ENCODE assay signal across 8 cellular contexts in the genomic region with DNA sequence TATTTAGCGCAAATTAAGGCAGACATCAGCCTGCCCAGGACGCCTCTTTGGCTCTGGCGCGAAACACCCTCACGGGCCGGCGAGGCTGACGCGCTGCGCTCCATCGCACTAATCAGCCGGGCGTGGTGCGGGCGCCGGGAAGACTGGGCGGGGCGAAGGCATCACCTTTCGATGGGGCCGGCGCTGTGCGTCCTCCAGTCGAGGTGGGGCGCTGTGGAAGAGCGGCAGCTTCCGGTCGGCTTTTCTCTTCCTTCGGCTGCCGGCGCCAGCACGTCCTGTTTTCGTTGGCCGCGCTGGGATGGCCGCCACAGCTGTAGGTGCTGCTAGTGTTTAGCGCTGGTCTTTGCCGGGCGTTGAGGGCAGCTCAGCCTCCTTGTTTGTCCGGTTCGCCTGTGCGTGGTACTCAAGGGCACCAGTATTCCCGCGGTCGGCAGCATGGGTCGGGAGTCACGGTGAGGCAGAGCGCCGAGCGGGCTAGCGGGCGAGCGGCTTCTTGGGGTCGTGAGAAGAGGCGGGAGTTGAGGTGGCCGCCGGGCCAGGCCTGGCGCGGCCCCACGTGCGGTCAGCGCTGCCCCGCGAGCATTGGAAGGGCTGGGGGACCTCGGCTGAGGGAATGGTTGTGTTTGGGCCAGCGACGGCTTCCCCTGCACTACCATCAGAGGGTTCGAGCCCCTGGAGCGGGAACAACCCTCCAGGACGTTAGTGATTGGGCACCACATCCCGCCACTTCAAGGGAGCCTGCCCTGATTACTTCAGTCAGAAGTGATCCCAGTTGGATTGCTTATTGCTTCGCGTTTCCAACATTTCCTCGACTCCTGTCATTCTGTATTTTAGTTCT. TPM values are rescaled to one million over a fixed set of nuclear protein-coding genes. Genes with fewer than 3 reads are reported as not detected.
DNase-seq lines count a peak whose midpoint lies in the region; ATAC-seq, FAIRE-seq and TF ChIP-seq lines count a peak whose summit lies in the region.

A gene with protein sequence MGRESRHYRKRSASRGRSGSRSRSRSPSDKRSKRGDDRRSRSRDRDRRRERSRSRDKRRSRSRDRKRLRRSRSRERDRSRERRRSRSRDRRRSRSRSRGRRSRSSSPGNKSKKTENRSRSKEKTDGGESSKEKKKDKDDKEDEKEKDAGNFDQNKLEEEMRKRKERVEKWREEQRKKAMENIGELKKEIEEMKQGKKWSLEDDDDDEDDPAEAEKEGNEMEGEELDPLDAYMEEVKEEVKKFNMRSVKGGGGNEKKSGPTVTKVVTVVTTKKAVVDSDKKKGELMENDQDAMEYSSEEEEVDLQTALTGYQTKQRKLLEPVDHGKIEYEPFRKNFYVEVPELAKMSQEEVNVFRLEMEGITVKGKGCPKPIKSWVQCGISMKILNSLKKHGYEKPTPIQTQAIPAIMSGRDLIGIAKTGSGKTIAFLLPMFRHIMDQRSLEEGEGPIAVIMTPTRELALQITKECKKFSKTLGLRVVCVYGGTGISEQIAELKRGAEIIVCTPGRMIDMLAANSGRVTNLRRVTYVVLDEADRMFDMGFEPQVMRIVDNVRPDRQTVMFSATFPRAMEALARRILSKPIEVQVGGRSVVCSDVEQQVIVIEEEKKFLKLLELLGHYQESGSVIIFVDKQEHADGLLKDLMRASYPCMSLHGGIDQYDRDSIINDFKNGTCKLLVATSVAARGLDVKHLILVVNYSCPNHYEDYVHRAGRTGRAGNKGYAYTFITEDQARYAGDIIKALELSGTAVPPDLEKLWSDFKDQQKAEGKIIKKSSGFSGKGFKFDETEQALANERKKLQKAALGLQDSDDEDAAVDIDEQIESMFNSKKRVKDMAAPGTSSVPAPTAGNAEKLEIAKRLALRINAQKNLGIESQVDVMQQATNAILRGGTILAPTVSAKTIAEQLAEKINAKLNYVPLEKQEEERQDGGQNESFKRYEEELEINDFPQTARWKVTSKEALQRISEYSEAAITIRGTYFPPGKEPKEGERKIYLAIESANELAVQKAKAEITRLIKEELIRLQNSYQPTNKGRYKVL (plus strand): TSS at position 276 of the 838 bp plus-strand sequence. CDS start 160 bp downstream, at position 436.

- H3K4me3 ChIP-seq in GM12864 (ENCODE audit: low read depth, low read length) (peak within 1 kb of the TSS; percentile 82), pancreas (peak within 1 kb of the TSS; percentile 73 to 95 (median 86)), tibial artery (peak within 1 kb of the TSS; percentile 83 to 91)

- FAIRE-seq in pancreas (lab: Jason Lieb, UNC), result no peak

- H3K4me1 ChIP-seq in pancreas, result peaks cover 5 to 11% (median 8%) of the 10 kb centered on the region in 3 donors
- H3K4me1 ChIP-seq in tibial artery, result peaks cover 0 to 28% (median 20%) of the 10 kb centered on the region in 4 donors

- ATAC-seq in HG02623 (IDR thresholded peaks at IDR 0.05; ENCODE audit: unreplicated experiment), result peak; percentile 93
- peak; percentile 100 for ATAC-seq in pancreas

- peaks cover 10% of the 10 kb centered on the region for H3K36me3 Mint-ChIP-seq in activated naive CD8-positive, alpha-beta T cell treated with anti-CD3 and anti-CD28 coated beads for 36 hours
- no peaks in the 10 kb centered on the region for H3K36me3 Mint-ChIP-seq in glutamatergic neuron (ENCODE audit: unreplicated experiment)

- peak within 1 kb of the TSS; percentile 99 for H3K4me3 Mint-ChIP-seq in activated naive CD8-positive, alpha-beta T cell treated with anti-CD3 and anti-CD28 coated beads for 36 hours
- peak within 1 kb of the TSS; percentile 99 for H3K4me3 Mint-ChIP-seq in glutamatergic neuron (ENCODE audit: unreplicated experiment)

- peak; percentile 75 for DNase-seq in GM12864 (ENCODE audit: low read depth)
- peak; percentile 85 for DNase-seq in NCI-H1105 (lab: John Stamatoyannopoulos, UW)
- peak; percentile 88 for DNase-seq in SKM-1 treated with dmso at 0.1 percent for 144 hours (lab: John Stamatoyannopoulos, UW; ENCODE audit: unreplicated experiment)
- peak; percentile 97 for DNase-seq in activated naive CD8-positive, alpha-beta T cell treated with anti-CD3 and anti-CD28 coated beads for 36 hours
- peak; percentile 98 for DNase-seq in glutamatergic neuron
- DNase-seq in pancreas, result peak; percentile 89 to 97 (median 94)
- peak; percentile 90 to 95 for DNase-seq in tibial artery

- no peaks in the 10 kb centered on the region for H3K27me3 ChIP-seq in pancreas
- no peaks in the 10 kb centered on the region for H3K27me3 ChIP-seq in tibial artery

- intact Hi-C loops in pancreas (cut with DNase I), result no loop called here
- intact Hi-C loops in tibial artery (cut with DNase I; ENCODE audit: low total_unique reads), result loop anchor here (2.0 kb wide), 1 partner anchor 20 kb away; the partner anchor contains the start of gene CAMLG

- H3K27ac Mint-ChIP-seq in activated naive CD8-positive, alpha-beta T cell treated with anti-CD3 and anti-CD28 coated beads for 36 hours, result peak within 1 kb of the TSS; percentile 95
- H3K27ac Mint-ChIP-seq in glutamatergic neuron (ENCODE audit: unreplicated experiment), result peak within 1 kb of the TSS; percentile 86

- H3K4me1 Mint-ChIP-seq in activated naive CD8-positive, alpha-beta T cell treated with anti-CD3 and anti-CD28 coated beads for 36 hours, result peaks cover 28% of the 10 kb centered on the region
- peaks cover 10% of the 10 kb centered on the region for H3K4me1 Mint-ChIP-seq in glutamatergic neuron (ENCODE audit: low read depth, unreplicated experiment)

- H3K27ac ChIP-seq in pancreas, result peak within 1 kb of the TSS in 3 of 4 donors; percentile 12 to 58 (median 39)
- peak within 1 kb of the TSS; percentile 69 to 79 for H3K27ac ChIP-seq in tibial artery

- no peaks in the 10 kb centered on the region for H3K9me3 Mint-ChIP-seq in activated naive CD8-positive, alpha-beta T cell treated with anti-CD3 and anti-CD28 coated beads for 36 hours
- no peaks in the 10 kb centered on the region for H3K9me3 Mint-ChIP-seq in glutamatergic neuron (ENCODE audit: unreplicated experiment)

- WGBS in pancreas, 2 donors, result 0 to 1% methylated on average over 71 to 73 of the region's 73 CpGs

- H3K9me3 ChIP-seq in pancreas (no peaks in the 10 kb centered on the region), tibial artery (no peaks in the 10 kb centered on the region)

- H3K36me3 ChIP-seq in pancreas, result no peaks in the 10 kb centered on the region
- H3K36me3 ChIP-seq in tibial artery, result peaks cover 0 to 2% (median 0%) of the 10 kb centered on the region in 3 donors

- H3K27me3 Mint-ChIP-seq in activated naive CD8-positive, alpha-beta T cell treated with anti-CD3 and anti-CD28 coated beads for 36 hours, result no peaks in the 10 kb centered on the region
- no peaks in the 10 kb centered on the region for H3K27me3 Mint-ChIP-seq in glutamatergic neuron (ENCODE audit: unreplicated experiment)

- peak; percentile 76 for TF ChIP-seq CTCF in GM12864 (IDR thresholded peaks at IDR 0.05; ENCODE audit: low read depth, low read length, missing control alignments)
- TF ChIP-seq CTCF in glutamatergic neuron (IDR thresholded peaks at IDR 0.05; ENCODE audit: partially characterized antibody, unreplicated experiment), result peak; percentile 47
- TF ChIP-seq CTCF in pancreas (IDR thresholded peaks at IDR 0.05), result peak; percentile 42 to 80 (median 58)
- TF ChIP-seq CTCF in tibial artery (IDR thresholded peaks at IDR 0.05), result peak; percentile 47 to 65

RNA-seq across cellular contexts. Expression of the gene that starts here (rescaled TPM):
- total RNA-seq in activated naive CD8-positive, alpha-beta T cell treated with anti-CD3 and anti-CD28 coated beads for 36 hours, result 10 to 100 TPM; 77.2 to 78.3 TPM
- total RNA-seq in glutamatergic neuron (ENCODE audit: unreplicated experiment) (53.3 TPM), pancreas (10 to 100 TPM; 15.4 to 28.8 (median 23.9) TPM)
- 10 to 100 TPM; 14.6 to 15.5 TPM for polyA plus RNA-seq in pancreas

Comparison
In these comparisons a context has a peak if more than half of its experiments do, and no peak if none do; other contexts are left out.
1. Peak in every context shown above with its lines: DNase-seq, ATAC-seq, H3K4me3 ChIP-seq and H3K27ac ChIP-seq.